ENCODE assay signal across 1 cellular context in genomic region chr20:43700627-43701026, GRCh38.
TF ChIP-seq lines count a peak whose summit lies in the region.

No MANE protein-coding gene starts in this region.

TF ChIP-seq in HepG2, 621 proteins besides CTCF, POLR2A, EP300 and RAD21:
- TF ChIP-seq ZNF235 (CRISPR knock-in tag; IDR thresholded peaks at IDR 0.05; ENCODE audit: borderline replicate concordance) (no peak), PREB (CRISPR knock-in tag; IDR thresholded peaks at IDR 0.05) (no peak), ZNF781 (CRISPR knock-in tag; IDR thresholded peaks at IDR 0.05; ENCODE audit: borderline replicate concordance, not compliant biosample characterization) (no peak), ZNF260 (CRISPR knock-in tag; IDR thresholded peaks at IDR 0.05; ENCODE audit: borderline replicate concordance, low read depth) (no peak), ZNF274 (CRISPR knock-in tag; IDR thresholded peaks at IDR 0.05) (no peak), TAF15 (IDR thresholded peaks at IDR 0.05; ENCODE audit: low read depth, low read length, poor library complexity, severe bottlenecking) (no peak), FOXP1 (IDR thresholded peaks at IDR 0.05) (no peak), FOXP1 (CRISPR knock-in tag; IDR thresholded peaks at IDR 0.05) (no peak), ZNF768 (CRISPR knock-in tag; IDR thresholded peaks at IDR 0.05) (peak; percentile 94), CBFB (CRISPR knock-in tag; IDR thresholded peaks at IDR 0.05) (no peak)
